ENCODE assay signal across 1 cellular context in the genomic region with DNA sequence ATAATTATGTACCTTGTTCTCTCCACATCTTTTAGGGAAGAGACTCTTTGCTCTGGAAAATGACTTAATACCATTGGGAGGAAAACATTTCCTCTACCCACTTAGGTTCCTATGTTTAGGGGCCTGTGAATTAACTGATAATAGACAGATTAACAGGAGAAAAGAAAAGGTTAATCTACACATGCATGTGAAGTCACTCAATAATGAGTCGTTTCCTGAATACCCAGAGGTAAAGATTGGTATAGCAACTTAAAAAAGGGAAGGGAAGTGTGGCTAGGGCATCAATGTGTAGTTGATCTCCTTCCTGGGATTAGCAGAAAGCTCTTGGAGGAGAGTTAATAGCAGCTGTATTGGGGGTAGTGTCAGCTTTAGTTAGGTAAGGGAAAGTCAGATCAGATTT.
TF ChIP-seq lines count a peak whose summit lies in the region.

No MANE protein-coding gene starts in this region.

TF ChIP-seq in GM23338, 12 proteins besides CTCF, POLR2A, EP300 and RAD21 (continued from another document):
- TF ChIP-seq, protein P1, sequence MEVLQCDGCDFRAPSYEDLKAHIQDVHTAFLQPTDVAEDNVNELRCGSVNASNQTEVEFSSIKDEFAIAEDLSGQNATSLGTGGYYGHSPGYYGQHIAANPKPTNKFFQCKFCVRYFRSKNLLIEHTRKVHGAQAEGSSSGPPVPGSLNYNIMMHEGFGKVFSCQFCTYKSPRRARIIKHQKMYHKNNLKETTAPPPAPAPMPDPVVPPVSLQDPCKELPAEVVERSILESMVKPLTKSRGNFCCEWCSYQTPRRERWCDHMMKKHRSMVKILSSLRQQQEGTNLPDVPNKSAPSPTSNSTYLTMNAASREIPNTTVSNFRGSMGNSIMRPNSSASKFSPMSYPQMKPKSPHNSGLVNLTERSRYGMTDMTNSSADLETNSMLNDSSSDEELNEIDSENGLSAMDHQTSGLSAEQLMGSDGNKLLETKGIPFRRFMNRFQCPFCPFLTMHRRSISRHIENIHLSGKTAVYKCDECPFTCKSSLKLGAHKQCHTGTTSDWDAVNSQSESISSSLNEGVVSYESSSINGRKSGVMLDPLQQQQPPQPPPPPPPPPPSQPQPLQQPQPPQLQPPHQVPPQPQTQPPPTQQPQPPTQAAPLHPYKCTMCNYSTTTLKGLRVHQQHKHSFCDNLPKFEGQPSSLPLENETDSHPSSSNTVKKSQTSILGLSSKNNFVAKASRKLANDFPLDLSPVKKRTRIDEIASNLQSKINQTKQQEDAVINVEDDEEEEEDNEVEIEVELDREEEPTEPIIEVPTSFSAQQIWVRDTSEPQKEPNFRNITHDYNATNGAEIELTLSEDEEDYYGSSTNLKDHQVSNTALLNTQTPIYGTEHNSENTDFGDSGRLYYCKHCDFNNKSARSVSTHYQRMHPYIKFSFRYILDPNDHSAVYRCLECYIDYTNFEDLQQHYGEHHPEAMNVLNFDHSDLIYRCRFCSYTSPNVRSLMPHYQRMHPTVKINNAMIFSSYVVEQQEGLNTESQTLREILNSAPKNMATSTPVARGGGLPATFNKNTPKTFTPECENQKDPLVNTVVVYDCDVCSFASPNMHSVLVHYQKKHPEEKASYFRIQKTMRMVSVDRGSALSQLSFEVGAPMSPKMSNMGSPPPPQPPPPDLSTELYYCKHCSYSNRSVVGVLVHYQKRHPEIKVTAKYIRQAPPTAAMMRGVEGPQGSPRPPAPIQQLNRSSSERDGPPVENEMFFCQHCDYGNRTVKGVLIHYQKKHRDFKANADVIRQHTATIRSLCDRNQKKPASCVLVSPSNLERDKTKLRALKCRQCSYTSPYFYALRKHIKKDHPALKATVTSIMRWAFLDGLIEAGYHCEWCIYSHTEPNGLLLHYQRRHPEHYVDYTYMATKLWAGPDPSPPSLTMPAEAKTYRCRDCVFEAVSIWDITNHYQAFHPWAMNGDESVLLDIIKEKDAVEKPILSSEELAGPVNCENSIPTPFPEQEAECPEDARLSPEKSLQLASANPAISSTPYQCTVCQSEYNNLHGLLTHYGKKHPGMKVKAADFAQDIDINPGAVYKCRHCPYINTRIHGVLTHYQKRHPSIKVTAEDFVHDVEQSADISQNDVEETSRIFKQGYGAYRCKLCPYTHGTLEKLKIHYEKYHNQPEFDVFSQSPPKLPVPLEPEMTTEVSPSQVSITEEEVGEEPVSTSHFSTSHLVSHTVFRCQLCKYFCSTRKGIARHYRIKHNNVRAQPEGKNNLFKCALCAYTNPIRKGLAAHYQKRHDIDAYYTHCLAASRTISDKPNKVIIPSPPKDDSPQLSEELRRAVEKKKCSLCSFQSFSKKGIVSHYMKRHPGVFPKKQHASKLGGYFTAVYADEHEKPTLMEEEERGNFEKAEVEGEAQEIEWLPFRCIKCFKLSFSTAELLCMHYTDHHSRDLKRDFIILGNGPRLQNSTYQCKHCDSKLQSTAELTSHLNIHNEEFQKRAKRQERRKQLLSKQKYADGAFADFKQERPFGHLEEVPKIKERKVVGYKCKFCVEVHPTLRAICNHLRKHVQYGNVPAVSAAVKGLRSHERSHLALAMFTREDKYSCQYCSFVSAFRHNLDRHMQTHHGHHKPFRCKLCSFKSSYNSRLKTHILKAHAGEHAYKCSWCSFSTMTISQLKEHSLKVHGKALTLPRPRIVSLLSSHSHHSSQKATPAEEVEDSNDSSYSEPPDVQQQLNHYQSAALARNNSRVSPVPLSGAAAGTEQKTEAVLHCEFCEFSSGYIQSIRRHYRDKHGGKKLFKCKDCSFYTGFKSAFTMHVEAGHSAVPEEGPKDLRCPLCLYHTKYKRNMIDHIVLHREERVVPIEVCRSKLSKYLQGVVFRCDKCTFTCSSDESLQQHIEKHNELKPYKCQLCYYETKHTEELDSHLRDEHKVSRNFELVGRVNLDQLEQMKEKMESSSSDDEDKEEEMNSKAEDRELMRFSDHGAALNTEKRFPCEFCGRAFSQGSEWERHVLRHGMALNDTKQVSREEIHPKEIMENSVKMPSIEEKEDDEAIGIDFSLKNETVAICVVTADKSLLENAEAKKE (CRISPR knock-in tag; IDR thresholded peaks at IDR 0.05), result no peak
- TF ChIP-seq EZH2 (IDR thresholded peaks at IDR 0.05; ENCODE audit: low read depth, unreplicated experiment) (no peak), ZNF331 (CRISPR knock-in tag; IDR thresholded peaks at IDR 0.05; ENCODE audit: low read depth) (no peak), ZNF114 (CRISPR knock-in tag; IDR thresholded peaks at IDR 0.05) (no peak), EZH2phosphoT487 (IDR thresholded peaks at IDR 0.05; ENCODE audit: unreplicated experiment) (no peak)
TF ChIP-seq in GM23338: peak in this region for 4.
